8 cellular contexts compared by ENCODE assay signal in genomic region chr1:182839209-182840065, GRCh38. TPM values are rescaled to one million over a fixed set of nuclear protein-coding genes. Genes with fewer than 3 reads are reported as not detected.
A peak's percentile ranks its signal among the peaks of the same experiment; 100 is the strongest.
DNase-seq lines count a peak whose midpoint lies in the region; ATAC-seq lines count a peak whose summit lies in the region.

Gene DHX9 (plus strand): TSS chr1:182839347. CDS start chr1:182842567, 3,220 bp downstream.

- H3K36me3 Mint-ChIP-seq in IgD-negative memory B cell: no peaks in the 10 kb centered on the region

- no peaks in the 10 kb centered on the region for H3K9me3 Mint-ChIP-seq in IgD-negative memory B cell

- peak within 1 kb of the TSS; percentile 90 to 98 (median 94) for H3K27ac Mint-ChIP-seq in IgD-negative memory B cell

- peak; percentile 77 for ATAC-seq in GM21529 (IDR thresholded peaks at IDR 0.05; ENCODE audit: unreplicated experiment)

- H3K27ac ChIP-seq in epithelial cell of prostate: peak within 1 kb of the TSS; percentile 86

- H3K4me1 Mint-ChIP-seq in IgD-negative memory B cell: peaks cover 27 to 37% (median 32%) of the 10 kb centered on the region in 3 donors

- peak within 1 kb of the TSS; percentile 90 to 97 (median 96) for H3K4me3 Mint-ChIP-seq in IgD-negative memory B cell

- H3K27me3 Mint-ChIP-seq in IgD-negative memory B cell: no peaks in the 10 kb centered on the region

- DNase-seq in DMS114 treated with DMSO at 0.1 percent for 48 hours (lab: John Stamatoyannopoulos, UW; ENCODE audit: unreplicated experiment) (peak; percentile 60), OCI-M1 (lab: John Stamatoyannopoulos, UW) (peak; percentile 98), activated T-cell treated with anti-CD3 and anti-CD28 coated beads for 4 hours (peak; percentile 96), epithelial cell of prostate (ENCODE audit: low read depth, low spot score) (peak; percentile 45), mucosa of gallbladder (ENCODE audit: low spot score) (peak; percentile 94)
- DNase-seq in stimulated activated CD8-positive, alpha-beta memory T cell treated with anti-CD3 and anti-CD28 coated beads, Interleukin-4, amount 100 ng/mL, for 4 hours (ENCODE audit: low read depth in 2 of 2, low spot score in 1 of 2): peak; percentile 88 to 92

RNA-seq across cellular contexts. Expression of gene DHX9, which starts in this region (rescaled TPM):
- 93.7 TPM for polyA plus RNA-seq in IgD-negative memory B cell
- total RNA-seq in mucosa of gallbladder: 113 TPM

Comparison
In these comparisons a context has a peak if more than half of its experiments do, and no peak if none do; other contexts are left out.
1. Peak in every context shown above with its lines: DNase-seq, ATAC-seq and H3K27ac ChIP-seq.
2. DNase-seq: peak in every context shown above with its lines; median percentile 98 in OCI-M1; 96 in activated T-cell treated with anti-CD3 and anti-CD28 coated beads for 4 hours; 94 in mucosa of gallbladder; 90 in stimulated activated CD8-positive, alpha-beta memory T cell treated with anti-CD3 and anti-CD28 coated beads, Interleukin-4, amount 100 ng/mL, for 4 hours; 60 in DMS114 treated with DMSO at 0.1 percent for 48 hours; 45 in epithelial cell of prostate.